Comparison of ENCODE assay signal across 1 cellular context in the genomic region with DNA sequence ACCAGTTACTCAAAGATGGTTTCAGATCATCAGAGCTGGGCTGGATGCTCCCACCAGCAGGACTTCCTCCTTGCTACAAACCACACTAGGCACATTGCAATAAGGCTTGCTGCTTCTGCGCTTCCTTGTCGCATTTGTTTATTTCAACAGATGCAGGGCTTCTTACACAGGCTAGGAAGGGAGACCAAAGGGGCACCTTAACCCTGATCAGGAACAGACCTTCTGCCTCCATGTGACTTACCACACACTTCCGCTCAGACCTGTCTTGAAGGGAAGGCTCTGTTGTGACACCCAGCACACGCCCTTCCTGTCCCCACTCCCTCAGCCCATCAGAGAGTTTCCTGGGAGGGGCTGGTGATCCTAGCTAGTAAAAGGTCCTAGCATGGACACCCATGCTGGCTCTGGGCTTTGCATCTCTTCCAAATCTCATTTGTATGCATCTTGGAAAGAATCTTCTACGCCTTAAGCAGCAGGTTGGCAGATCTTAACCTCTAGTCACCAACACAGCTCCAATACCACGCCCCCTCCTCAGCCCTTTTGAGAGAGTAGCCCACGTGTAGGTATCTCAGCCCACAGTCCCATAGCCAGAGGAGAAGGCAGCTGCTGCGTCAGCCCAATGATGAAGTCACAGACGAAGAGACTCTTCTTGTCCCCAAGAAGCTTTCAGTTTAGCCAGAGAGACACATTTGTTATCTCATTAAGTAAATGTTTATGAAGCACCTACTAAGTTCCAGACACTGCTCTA.
TF ChIP-seq lines count a peak whose summit lies in the region.

No MANE protein-coding gene starts in this region.

TF ChIP-seq in SK-N-SH treated with all-trans-retinoic acid at 6 μM for 48 hours, 23 proteins besides CTCF, POLR2A, EP300 and RAD21 (continued from another document):
- TF ChIP-seq, protein P1, sequence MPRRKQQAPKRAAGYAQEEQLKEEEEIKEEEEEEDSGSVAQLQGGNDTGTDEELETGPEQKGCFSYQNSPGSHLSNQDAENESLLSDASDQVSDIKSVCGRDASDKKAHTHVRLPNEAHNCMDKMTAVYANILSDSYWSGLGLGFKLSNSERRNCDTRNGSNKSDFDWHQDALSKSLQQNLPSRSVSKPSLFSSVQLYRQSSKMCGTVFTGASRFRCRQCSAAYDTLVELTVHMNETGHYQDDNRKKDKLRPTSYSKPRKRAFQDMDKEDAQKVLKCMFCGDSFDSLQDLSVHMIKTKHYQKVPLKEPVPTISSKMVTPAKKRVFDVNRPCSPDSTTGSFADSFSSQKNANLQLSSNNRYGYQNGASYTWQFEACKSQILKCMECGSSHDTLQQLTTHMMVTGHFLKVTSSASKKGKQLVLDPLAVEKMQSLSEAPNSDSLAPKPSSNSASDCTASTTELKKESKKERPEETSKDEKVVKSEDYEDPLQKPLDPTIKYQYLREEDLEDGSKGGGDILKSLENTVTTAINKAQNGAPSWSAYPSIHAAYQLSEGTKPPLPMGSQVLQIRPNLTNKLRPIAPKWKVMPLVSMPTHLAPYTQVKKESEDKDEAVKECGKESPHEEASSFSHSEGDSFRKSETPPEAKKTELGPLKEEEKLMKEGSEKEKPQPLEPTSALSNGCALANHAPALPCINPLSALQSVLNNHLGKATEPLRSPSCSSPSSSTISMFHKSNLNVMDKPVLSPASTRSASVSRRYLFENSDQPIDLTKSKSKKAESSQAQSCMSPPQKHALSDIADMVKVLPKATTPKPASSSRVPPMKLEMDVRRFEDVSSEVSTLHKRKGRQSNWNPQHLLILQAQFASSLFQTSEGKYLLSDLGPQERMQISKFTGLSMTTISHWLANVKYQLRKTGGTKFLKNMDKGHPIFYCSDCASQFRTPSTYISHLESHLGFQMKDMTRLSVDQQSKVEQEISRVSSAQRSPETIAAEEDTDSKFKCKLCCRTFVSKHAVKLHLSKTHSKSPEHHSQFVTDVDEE (CRISPR knock-in tag; IDR thresholded peaks at IDR 0.05), result no peak
- TF ChIP-seq ZNF8 (CRISPR knock-in tag; IDR thresholded peaks at IDR 0.05), result no peak
- TF ChIP-seq TOX (CRISPR knock-in tag; IDR thresholded peaks at IDR 0.05; ENCODE audit: borderline replicate concordance), result no peak
- no peak for TF ChIP-seq GLIS3 (CRISPR knock-in tag; IDR thresholded peaks at IDR 0.05)
- no peak for TF ChIP-seq TCF4 (CRISPR knock-in tag; IDR thresholded peaks at IDR 0.05; ENCODE audit: borderline replicate concordance)
- TF ChIP-seq ZFP3 (CRISPR knock-in tag; IDR thresholded peaks at IDR 0.05), result no peak
- TF ChIP-seq ISL1 (CRISPR knock-in tag; IDR thresholded peaks at IDR 0.05), result no peak
- no peak for TF ChIP-seq CSDC2 (CRISPR knock-in tag; IDR thresholded peaks at IDR 0.05)
- no peak for TF ChIP-seq ZC3H10 (CRISPR knock-in tag; IDR thresholded peaks at IDR 0.05)
- TF ChIP-seq ARNTL (CRISPR knock-in tag; IDR thresholded peaks at IDR 0.05; ENCODE audit: borderline replicate concordance, low read depth), result no peak
